In the genomic region with DNA sequence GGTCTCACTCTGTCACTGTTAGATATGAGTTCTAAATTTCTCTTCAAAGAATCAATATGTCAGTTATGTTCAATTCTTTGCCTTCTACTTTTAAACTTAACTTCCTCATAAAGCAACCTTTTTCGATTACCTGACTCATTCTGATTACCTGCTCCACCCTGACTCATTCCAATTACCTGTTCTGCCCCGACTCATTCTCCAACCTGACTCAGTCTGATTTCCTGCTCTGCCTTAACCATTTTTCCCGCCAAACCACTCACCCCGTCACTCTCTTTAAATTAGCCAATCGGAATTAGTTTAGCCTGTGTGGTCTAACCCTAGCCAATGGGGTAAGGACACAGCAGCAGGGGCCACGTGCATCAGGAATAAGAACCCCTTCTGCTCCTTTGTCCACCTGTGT, we compare ENCODE assay signal across 6 cellular contexts.
DNase-seq lines count a peak whose midpoint lies in the region; ATAC-seq, FAIRE-seq and TF ChIP-seq lines count a peak whose summit lies in the region.
"Not testable (repeated sequence)": the region's sequence is repeated elsewhere in the genome, so short reads cannot be mapped to it uniquely, and the experiment has no call there.

No MANE protein-coding gene starts in this region.

- ATAC-seq in activated CD4-positive, alpha-beta T cell treated with anti-CD3 and anti-CD28 coated beads for 36 hours, result not testable (repeated sequence)

- not testable (repeated sequence) for H3K36me3 ChIP-seq in bronchial epithelial cell (ENCODE audit: control insufficient read depth, insufficient read depth, low read length); keratinocyte (ENCODE audit: control insufficient read depth in 2 of 2, extremely low read depth in 1 of 2, insufficient read depth in 2 of 2, low read length in 2 of 2)

- dilution Hi-C loops in keratinocyte (cut with MboI; ENCODE audit: extremely low pct_ligation_motif_present, low sequenced_read_pairs), result not testable (repeated sequence)

- not testable (repeated sequence) for H3K9me1 ChIP-seq in keratinocyte (ENCODE audit: control insufficient read depth, extremely low read depth, insufficient read depth, low read length)

- not testable (repeated sequence) for H3K9me3 Mint-ChIP-seq in Calu3 (ENCODE audit: low read depth, unreplicated experiment); activated CD4-positive, alpha-beta T cell treated with anti-CD3 and anti-CD28 coated beads for 36 hours (ENCODE audit: low read depth)

- not testable (repeated sequence) for H3K36me3 Mint-ChIP-seq in Calu3 (ENCODE audit: insufficient read depth, unreplicated experiment); activated CD4-positive, alpha-beta T cell treated with anti-CD3 and anti-CD28 coated beads for 36 hours (ENCODE audit: low read depth)

- DNase-seq in Calu3 (peak; percentile 5), HT1080 (ENCODE audit: low read depth) (peak; percentile 27), bronchial epithelial cell (ENCODE audit: low read depth) (peak; percentile 86), epithelial cell of prostate (ENCODE audit: low read depth, low spot score) (peak; percentile 51), keratinocyte (ENCODE audit: low read depth, low spot score) (peak; percentile 9)
- DNase-seq in activated CD4-positive, alpha-beta T cell treated with anti-CD3 and anti-CD28 coated beads for 36 hours, result peak; percentile 8

- H3K4me1 ChIP-seq in keratinocyte (ENCODE audit: control insufficient read depth, extremely low read depth, insufficient read depth, low read length), result not testable (repeated sequence)

- POLR2A ChIA-PET in activated CD4-positive, alpha-beta T cell treated with anti-CD3 and anti-CD28 coated beads for 36 hours (lab: Charles Lee), result not testable (repeated sequence)

- not testable (repeated sequence) for H3K9ac ChIP-seq in keratinocyte (ENCODE audit: control insufficient read depth, extremely low read depth, insufficient read depth, low read length)

- not testable (repeated sequence) for H3K27ac Mint-ChIP-seq in Calu3 (ENCODE audit: unreplicated experiment); activated CD4-positive, alpha-beta T cell treated with anti-CD3 and anti-CD28 coated beads for 36 hours

- FAIRE-seq in bronchial epithelial cell (lab: Jason Lieb, UNC); keratinocyte (lab: Jason Lieb, UNC): not testable (repeated sequence)

- not testable (repeated sequence) for H2AFZ ChIP-seq in keratinocyte (ENCODE audit: control insufficient read depth, low read length)

- not testable (repeated sequence) for H3K79me2 ChIP-seq in keratinocyte (ENCODE audit: control insufficient read depth, insufficient read depth, low read length)

- not testable (repeated sequence) for H3K9me3 ChIP-seq in keratinocyte (ENCODE audit: control insufficient read depth, low read depth, low read length)

- H3K27ac ChIP-seq in epithelial cell of prostate, result peak overlapping the region; percentile 5
- H3K27ac ChIP-seq in keratinocyte (ENCODE audit: control insufficient read depth, insufficient read depth, low read length), result not testable (repeated sequence)

- not testable (repeated sequence) for H3K4me2 ChIP-seq in keratinocyte (ENCODE audit: control insufficient read depth, extremely low read depth, insufficient read depth, low read depth, low read length)

- CTCF ChIA-PET in Calu3 (lab: Charles Lee); activated CD4-positive, alpha-beta T cell treated with anti-CD3 and anti-CD28 coated beads for 36 hours (lab: Charles Lee): not testable (repeated sequence)

- not testable (repeated sequence) for H3K4me1 Mint-ChIP-seq in Calu3 (ENCODE audit: low read depth, unreplicated experiment); activated CD4-positive, alpha-beta T cell treated with anti-CD3 and anti-CD28 coated beads for 36 hours

- intact Hi-C loops in Calu3 (cut with micrococcal nuclease; ENCODE audit: unreplicated experiment); activated CD4-positive, alpha-beta T cell treated with anti-CD3 and anti-CD28 coated beads for 36 hours (cut with DNase I, micrococcal nuclease): not testable (repeated sequence)

- not testable (repeated sequence) for H3K27me3 Mint-ChIP-seq in Calu3 (ENCODE audit: unreplicated experiment); activated CD4-positive, alpha-beta T cell treated with anti-CD3 and anti-CD28 coated beads for 36 hours

- not testable (repeated sequence) for H3K27me3 ChIP-seq in bronchial epithelial cell (ENCODE audit: control insufficient read depth, insufficient read depth, low read length); keratinocyte (ENCODE audit: control insufficient read depth, extremely low read depth, insufficient read depth, low read length)

- H3K4me3 Mint-ChIP-seq in Calu3 (ENCODE audit: low read depth, unreplicated experiment); activated CD4-positive, alpha-beta T cell treated with anti-CD3 and anti-CD28 coated beads for 36 hours: not testable (repeated sequence)

- not testable (repeated sequence) for H3K4me3 ChIP-seq in bronchial epithelial cell (ENCODE audit: low read depth, low read length); keratinocyte (ENCODE audit: control insufficient read depth in 2 of 3, extremely low read depth in 1 of 3, insufficient read depth in 2 of 3, low read depth in 1 of 3, low read length in 3 of 3)

- not testable (repeated sequence) for TF ChIP-seq CTCF in Calu3 (IDR thresholded peaks at IDR 0.05; ENCODE audit: unreplicated experiment); bronchial epithelial cell (IDR thresholded peaks at IDR 0.05; ENCODE audit: insufficient read depth, low read length, severe bottlenecking); keratinocyte (optimal IDR thresholded peaks at IDR 0.05 in 1 of 3, IDR thresholded peaks at IDR 0.05 in 1 of 3, conservative IDR thresholded peaks at IDR 0.05 in 1 of 3; ENCODE audit: extremely low read depth in 1 of 3, insufficient read depth in 2 of 3, low read length in 3 of 3)

- BruUV-seq in Calu3 (replicated peaks; lab: Mats Ljungman, UMichigan), result not testable (repeated sequence)

- not testable (repeated sequence) for H4K20me1 ChIP-seq in keratinocyte (ENCODE audit: control insufficient read depth, extremely low read depth, insufficient read depth, low read length)

Comparison
In these comparisons a context has a peak if more than half of its experiments do, and no peak if none do; other contexts are left out.
1. DNase-seq: peak in every context shown above with its lines; median percentile 86 in bronchial epithelial cell; 51 in epithelial cell of prostate; 27 in HT1080; 9 in keratinocyte; 8 in activated CD4-positive, alpha-beta T cell treated with anti-CD3 and anti-CD28 coated beads for 36 hours; 5 in Calu3.